ENCODE assay signal across 1 cellular context in the genomic region with DNA sequence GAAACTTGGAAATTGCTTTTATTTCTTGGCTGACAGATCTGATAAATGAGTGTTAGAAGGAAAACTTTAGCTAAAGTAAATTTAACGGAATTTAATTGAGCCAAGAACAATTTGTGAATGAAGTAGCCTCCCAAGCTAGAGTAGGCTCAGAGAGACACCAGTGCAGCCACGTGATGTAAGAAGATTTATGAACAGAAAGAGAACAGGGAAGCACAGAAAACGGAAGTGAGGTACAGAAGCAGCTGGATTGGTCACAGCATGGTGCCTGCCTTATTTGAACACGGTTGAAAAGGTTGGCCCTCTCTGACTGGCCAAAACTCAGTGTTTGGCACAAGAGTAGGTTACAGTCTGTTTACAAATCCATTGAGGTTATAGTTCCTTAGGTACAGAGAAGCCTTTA.
TF ChIP-seq lines count a peak whose summit lies in the region.

No MANE protein-coding gene starts in this region.

TF ChIP-seq in H1, 55 proteins besides CTCF, POLR2A, EP300 and RAD21 (continued from another document):
- TF ChIP-seq, protein P1, sequence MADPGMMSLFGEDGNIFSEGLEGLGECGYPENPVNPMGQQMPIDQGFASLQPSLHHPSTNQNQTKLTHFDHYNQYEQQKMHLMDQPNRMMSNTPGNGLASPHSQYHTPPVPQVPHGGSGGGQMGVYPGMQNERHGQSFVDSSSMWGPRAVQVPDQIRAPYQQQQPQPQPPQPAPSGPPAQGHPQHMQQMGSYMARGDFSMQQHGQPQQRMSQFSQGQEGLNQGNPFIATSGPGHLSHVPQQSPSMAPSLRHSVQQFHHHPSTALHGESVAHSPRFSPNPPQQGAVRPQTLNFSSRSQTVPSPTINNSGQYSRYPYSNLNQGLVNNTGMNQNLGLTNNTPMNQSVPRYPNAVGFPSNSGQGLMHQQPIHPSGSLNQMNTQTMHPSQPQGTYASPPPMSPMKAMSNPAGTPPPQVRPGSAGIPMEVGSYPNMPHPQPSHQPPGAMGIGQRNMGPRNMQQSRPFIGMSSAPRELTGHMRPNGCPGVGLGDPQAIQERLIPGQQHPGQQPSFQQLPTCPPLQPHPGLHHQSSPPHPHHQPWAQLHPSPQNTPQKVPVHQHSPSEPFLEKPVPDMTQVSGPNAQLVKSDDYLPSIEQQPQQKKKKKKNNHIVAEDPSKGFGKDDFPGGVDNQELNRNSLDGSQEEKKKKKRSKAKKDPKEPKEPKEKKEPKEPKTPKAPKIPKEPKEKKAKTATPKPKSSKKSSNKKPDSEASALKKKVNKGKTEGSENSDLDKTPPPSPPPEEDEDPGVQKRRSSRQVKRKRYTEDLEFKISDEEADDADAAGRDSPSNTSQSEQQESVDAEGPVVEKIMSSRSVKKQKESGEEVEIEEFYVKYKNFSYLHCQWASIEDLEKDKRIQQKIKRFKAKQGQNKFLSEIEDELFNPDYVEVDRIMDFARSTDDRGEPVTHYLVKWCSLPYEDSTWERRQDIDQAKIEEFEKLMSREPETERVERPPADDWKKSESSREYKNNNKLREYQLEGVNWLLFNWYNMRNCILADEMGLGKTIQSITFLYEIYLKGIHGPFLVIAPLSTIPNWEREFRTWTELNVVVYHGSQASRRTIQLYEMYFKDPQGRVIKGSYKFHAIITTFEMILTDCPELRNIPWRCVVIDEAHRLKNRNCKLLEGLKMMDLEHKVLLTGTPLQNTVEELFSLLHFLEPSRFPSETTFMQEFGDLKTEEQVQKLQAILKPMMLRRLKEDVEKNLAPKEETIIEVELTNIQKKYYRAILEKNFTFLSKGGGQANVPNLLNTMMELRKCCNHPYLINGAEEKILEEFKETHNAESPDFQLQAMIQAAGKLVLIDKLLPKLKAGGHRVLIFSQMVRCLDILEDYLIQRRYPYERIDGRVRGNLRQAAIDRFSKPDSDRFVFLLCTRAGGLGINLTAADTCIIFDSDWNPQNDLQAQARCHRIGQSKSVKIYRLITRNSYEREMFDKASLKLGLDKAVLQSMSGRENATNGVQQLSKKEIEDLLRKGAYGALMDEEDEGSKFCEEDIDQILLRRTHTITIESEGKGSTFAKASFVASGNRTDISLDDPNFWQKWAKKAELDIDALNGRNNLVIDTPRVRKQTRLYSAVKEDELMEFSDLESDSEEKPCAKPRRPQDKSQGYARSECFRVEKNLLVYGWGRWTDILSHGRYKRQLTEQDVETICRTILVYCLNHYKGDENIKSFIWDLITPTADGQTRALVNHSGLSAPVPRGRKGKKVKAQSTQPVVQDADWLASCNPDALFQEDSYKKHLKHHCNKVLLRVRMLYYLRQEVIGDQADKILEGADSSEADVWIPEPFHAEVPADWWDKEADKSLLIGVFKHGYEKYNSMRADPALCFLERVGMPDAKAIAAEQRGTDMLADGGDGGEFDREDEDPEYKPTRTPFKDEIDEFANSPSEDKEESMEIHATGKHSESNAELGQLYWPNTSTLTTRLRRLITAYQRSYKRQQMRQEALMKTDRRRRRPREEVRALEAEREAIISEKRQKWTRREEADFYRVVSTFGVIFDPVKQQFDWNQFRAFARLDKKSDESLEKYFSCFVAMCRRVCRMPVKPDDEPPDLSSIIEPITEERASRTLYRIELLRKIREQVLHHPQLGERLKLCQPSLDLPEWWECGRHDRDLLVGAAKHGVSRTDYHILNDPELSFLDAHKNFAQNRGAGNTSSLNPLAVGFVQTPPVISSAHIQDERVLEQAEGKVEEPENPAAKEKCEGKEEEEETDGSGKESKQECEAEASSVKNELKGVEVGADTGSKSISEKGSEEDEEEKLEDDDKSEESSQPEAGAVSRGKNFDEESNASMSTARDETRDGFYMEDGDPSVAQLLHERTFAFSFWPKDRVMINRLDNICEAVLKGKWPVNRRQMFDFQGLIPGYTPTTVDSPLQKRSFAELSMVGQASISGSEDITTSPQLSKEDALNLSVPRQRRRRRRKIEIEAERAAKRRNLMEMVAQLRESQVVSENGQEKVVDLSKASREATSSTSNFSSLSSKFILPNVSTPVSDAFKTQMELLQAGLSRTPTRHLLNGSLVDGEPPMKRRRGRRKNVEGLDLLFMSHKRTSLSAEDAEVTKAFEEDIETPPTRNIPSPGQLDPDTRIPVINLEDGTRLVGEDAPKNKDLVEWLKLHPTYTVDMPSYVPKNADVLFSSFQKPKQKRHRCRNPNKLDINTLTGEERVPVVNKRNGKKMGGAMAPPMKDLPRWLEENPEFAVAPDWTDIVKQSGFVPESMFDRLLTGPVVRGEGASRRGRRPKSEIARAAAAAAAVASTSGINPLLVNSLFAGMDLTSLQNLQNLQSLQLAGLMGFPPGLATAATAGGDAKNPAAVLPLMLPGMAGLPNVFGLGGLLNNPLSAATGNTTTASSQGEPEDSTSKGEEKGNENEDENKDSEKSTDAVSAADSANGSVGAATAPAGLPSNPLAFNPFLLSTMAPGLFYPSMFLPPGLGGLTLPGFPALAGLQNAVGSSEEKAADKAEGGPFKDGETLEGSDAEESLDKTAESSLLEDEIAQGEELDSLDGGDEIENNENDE (IDR thresholded peaks at IDR 0.05; ENCODE audit: insufficient replicate concordance, low read length), result no peak
- TF ChIP-seq GABPA (IDR thresholded peaks at IDR 0.05; ENCODE audit: borderline replicate concordance, insufficient read depth, low read length), result no peak
- no peak for TF ChIP-seq SIN3A (conservative IDR thresholded peaks at IDR 0.05 in 1 of 2, IDR thresholded peaks at IDR 0.05 in 1 of 2; ENCODE audit: low read depth in 1 of 2, low read length in 2 of 2)
- TF ChIP-seq TBP (IDR thresholded peaks at IDR 0.05; ENCODE audit: low read depth, low read length), result no peak
- TF ChIP-seq HDAC2 (IDR thresholded peaks at IDR 0.05; ENCODE audit: borderline replicate concordance in 1 of 2, low read depth in 2 of 2, low read length in 2 of 2), result no peak
- TF ChIP-seq NRF1 (IDR thresholded peaks at IDR 0.05; ENCODE audit: low read depth, low read length), result no peak
- no peak for TF ChIP-seq CHD2 (IDR thresholded peaks at IDR 0.05; ENCODE audit: low read length)
- TF ChIP-seq TCF12 (IDR thresholded peaks at IDR 0.05; ENCODE audit: low read depth, low read length), result no peak
- no peak for TF ChIP-seq PHF8 (conservative IDR thresholded peaks at IDR 0.05; ENCODE audit: low read depth, low read length)
- no peak for TF ChIP-seq CEBPB (IDR thresholded peaks at IDR 0.05; ENCODE audit: low read depth, low read length)
- TF ChIP-seq JUN (IDR thresholded peaks at IDR 0.05; ENCODE audit: low read depth, low read length), result no peak
- no peak for TF ChIP-seq TEAD4 (IDR thresholded peaks at IDR 0.05; ENCODE audit: low read depth, low read length)
- TF ChIP-seq HDAC6 (IDR thresholded peaks at IDR 0.05; ENCODE audit: low read depth, low read length), result no peak
- TF ChIP-seq POLR2AphosphoS5 (IDR thresholded peaks at IDR 0.05; ENCODE audit: low read depth, low read length), result no peak
